1 cellular context compared by ENCODE assay signal in the genomic region with DNA sequence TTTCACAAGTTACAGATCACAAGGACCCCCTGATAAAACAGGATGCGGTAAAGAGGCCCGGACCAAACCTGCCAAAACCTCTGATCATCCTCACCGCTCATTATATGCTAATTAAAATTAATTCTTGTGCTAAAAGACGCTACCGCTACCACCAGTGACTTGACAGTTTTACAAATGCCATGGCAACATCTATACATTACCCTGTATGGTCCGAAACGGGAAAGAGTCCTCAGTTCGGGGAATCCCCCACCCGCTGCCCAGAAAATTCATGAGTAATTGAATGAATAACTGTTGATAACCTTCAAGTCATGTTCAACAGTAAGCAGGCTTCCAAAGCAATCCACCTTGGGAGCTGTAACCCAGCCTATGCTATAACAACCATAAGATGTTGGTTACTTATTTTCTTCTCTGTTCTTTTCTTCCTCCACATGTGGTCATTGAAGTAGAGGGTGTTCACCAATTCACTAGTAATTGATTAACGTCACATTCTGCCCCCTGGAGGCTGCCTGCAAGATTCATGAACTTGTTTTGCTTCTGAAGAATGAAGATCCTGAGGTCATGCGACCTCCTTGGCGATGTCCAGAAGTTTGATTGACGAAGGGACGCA.
TF ChIP-seq lines count a peak whose summit lies in the region.

No MANE protein-coding gene starts in this region.

TF ChIP-seq in WTC11, 78 proteins besides CTCF, POLR2A, EP300 and RAD21 (continued from another document):
- TF ChIP-seq, protein P1, sequence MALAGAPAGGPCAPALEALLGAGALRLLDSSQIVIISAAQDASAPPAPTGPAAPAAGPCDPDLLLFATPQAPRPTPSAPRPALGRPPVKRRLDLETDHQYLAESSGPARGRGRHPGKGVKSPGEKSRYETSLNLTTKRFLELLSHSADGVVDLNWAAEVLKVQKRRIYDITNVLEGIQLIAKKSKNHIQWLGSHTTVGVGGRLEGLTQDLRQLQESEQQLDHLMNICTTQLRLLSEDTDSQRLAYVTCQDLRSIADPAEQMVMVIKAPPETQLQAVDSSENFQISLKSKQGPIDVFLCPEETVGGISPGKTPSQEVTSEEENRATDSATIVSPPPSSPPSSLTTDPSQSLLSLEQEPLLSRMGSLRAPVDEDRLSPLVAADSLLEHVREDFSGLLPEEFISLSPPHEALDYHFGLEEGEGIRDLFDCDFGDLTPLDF (CRISPR knock-in tag; IDR thresholded peaks at IDR 0.05) = no peak
- no peak for TF ChIP-seq FOXP1 (CRISPR knock-in tag; IDR thresholded peaks at IDR 0.05; ENCODE audit: borderline replicate concordance)
- no peak for TF ChIP-seq EMX1 (CRISPR knock-in tag; IDR thresholded peaks at IDR 0.05)
- no peak for TF ChIP-seq NFATC4 (CRISPR knock-in tag; IDR thresholded peaks at IDR 0.05)
- TF ChIP-seq, protein P2, sequence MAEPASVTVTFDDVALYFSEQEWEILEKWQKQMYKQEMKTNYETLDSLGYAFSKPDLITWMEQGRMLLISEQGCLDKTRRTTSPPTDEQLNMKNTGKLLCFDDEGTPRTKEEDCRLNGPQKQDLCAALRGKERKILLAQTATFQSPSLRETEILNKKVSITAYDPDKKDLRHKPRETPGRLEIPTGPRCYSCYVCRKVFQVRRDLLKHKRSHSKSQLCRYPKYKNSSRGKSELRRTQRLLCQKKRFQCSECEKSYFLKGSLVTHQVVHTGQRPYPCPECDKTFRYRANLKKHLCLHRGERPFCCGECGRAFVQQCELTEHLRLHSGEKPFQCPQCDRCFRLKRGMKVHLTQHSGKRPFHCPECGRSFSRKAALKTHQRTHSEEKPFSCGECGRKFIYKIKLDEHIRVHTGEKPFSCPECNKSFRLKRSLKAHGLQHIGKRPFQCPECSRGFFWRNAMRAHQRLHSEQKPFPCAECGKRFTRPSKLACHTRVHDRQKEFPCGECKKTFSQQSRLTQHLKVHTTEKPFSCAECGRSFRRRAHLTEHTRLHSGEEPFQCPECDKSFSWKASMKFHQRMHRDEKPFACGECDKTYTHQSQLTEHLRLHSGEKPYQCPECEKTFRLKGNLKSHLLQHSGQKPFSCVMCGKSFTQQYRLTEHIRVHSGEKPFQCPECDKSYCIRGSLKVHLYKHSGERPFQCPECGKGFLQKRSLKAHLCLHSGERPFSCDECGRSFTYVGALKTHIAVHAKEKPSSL (CRISPR knock-in tag; conservative IDR thresholded peaks at IDR 0.05) = no peak
- TF ChIP-seq, protein P3, sequence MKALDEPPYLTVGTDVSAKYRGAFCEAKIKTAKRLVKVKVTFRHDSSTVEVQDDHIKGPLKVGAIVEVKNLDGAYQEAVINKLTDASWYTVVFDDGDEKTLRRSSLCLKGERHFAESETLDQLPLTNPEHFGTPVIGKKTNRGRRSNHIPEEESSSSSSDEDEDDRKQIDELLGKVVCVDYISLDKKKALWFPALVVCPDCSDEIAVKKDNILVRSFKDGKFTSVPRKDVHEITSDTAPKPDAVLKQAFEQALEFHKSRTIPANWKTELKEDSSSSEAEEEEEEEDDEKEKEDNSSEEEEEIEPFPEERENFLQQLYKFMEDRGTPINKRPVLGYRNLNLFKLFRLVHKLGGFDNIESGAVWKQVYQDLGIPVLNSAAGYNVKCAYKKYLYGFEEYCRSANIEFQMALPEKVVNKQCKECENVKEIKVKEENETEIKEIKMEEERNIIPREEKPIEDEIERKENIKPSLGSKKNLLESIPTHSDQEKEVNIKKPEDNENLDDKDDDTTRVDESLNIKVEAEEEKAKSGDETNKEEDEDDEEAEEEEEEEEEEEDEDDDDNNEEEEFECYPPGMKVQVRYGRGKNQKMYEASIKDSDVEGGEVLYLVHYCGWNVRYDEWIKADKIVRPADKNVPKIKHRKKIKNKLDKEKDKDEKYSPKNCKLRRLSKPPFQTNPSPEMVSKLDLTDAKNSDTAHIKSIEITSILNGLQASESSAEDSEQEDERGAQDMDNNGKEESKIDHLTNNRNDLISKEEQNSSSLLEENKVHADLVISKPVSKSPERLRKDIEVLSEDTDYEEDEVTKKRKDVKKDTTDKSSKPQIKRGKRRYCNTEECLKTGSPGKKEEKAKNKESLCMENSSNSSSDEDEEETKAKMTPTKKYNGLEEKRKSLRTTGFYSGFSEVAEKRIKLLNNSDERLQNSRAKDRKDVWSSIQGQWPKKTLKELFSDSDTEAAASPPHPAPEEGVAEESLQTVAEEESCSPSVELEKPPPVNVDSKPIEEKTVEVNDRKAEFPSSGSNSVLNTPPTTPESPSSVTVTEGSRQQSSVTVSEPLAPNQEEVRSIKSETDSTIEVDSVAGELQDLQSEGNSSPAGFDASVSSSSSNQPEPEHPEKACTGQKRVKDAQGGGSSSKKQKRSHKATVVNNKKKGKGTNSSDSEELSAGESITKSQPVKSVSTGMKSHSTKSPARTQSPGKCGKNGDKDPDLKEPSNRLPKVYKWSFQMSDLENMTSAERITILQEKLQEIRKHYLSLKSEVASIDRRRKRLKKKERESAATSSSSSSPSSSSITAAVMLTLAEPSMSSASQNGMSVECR (CRISPR knock-in tag; IDR thresholded peaks at IDR 0.05; ENCODE audit: borderline replicate concordance) = no peak
- TF ChIP-seq JAZF1 (CRISPR knock-in tag; IDR thresholded peaks at IDR 0.05) = no peak
- TF ChIP-seq, protein P4, sequence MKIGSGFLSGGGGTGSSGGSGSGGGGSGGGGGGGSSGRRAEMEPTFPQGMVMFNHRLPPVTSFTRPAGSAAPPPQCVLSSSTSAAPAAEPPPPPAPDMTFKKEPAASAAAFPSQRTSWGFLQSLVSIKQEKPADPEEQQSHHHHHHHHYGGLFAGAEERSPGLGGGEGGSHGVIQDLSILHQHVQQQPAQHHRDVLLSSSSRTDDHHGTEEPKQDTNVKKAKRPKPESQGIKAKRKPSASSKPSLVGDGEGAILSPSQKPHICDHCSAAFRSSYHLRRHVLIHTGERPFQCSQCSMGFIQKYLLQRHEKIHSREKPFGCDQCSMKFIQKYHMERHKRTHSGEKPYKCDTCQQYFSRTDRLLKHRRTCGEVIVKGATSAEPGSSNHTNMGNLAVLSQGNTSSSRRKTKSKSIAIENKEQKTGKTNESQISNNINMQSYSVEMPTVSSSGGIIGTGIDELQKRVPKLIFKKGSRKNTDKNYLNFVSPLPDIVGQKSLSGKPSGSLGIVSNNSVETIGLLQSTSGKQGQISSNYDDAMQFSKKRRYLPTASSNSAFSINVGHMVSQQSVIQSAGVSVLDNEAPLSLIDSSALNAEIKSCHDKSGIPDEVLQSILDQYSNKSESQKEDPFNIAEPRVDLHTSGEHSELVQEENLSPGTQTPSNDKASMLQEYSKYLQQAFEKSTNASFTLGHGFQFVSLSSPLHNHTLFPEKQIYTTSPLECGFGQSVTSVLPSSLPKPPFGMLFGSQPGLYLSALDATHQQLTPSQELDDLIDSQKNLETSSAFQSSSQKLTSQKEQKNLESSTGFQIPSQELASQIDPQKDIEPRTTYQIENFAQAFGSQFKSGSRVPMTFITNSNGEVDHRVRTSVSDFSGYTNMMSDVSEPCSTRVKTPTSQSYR (CRISPR knock-in tag; IDR thresholded peaks at IDR 0.05) = no peak
- TF ChIP-seq, protein P5, sequence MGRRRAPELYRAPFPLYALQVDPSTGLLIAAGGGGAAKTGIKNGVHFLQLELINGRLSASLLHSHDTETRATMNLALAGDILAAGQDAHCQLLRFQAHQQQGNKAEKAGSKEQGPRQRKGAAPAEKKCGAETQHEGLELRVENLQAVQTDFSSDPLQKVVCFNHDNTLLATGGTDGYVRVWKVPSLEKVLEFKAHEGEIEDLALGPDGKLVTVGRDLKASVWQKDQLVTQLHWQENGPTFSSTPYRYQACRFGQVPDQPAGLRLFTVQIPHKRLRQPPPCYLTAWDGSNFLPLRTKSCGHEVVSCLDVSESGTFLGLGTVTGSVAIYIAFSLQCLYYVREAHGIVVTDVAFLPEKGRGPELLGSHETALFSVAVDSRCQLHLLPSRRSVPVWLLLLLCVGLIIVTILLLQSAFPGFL (CRISPR knock-in tag; IDR thresholded peaks at IDR 0.05; ENCODE audit: borderline replicate concordance) = no peak
- TF ChIP-seq, protein P6, sequence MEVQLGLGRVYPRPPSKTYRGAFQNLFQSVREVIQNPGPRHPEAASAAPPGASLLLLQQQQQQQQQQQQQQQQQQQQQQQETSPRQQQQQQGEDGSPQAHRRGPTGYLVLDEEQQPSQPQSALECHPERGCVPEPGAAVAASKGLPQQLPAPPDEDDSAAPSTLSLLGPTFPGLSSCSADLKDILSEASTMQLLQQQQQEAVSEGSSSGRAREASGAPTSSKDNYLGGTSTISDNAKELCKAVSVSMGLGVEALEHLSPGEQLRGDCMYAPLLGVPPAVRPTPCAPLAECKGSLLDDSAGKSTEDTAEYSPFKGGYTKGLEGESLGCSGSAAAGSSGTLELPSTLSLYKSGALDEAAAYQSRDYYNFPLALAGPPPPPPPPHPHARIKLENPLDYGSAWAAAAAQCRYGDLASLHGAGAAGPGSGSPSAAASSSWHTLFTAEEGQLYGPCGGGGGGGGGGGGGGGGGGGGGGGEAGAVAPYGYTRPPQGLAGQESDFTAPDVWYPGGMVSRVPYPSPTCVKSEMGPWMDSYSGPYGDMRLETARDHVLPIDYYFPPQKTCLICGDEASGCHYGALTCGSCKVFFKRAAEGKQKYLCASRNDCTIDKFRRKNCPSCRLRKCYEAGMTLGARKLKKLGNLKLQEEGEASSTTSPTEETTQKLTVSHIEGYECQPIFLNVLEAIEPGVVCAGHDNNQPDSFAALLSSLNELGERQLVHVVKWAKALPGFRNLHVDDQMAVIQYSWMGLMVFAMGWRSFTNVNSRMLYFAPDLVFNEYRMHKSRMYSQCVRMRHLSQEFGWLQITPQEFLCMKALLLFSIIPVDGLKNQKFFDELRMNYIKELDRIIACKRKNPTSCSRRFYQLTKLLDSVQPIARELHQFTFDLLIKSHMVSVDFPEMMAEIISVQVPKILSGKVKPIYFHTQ (CRISPR knock-in tag; IDR thresholded peaks at IDR 0.05) = no peak
- TF ChIP-seq, protein P7, sequence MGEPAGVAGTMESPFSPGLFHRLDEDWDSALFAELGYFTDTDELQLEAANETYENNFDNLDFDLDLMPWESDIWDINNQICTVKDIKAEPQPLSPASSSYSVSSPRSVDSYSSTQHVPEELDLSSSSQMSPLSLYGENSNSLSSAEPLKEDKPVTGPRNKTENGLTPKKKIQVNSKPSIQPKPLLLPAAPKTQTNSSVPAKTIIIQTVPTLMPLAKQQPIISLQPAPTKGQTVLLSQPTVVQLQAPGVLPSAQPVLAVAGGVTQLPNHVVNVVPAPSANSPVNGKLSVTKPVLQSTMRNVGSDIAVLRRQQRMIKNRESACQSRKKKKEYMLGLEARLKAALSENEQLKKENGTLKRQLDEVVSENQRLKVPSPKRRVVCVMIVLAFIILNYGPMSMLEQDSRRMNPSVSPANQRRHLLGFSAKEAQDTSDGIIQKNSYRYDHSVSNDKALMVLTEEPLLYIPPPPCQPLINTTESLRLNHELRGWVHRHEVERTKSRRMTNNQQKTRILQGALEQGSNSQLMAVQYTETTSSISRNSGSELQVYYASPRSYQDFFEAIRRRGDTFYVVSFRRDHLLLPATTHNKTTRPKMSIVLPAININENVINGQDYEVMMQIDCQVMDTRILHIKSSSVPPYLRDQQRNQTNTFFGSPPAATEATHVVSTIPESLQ (CRISPR knock-in tag; IDR thresholded peaks at IDR 0.05) = no peak
- TF ChIP-seq ATF1 (CRISPR knock-in tag; IDR thresholded peaks at IDR 0.05) = no peak
- TF ChIP-seq, protein P8, sequence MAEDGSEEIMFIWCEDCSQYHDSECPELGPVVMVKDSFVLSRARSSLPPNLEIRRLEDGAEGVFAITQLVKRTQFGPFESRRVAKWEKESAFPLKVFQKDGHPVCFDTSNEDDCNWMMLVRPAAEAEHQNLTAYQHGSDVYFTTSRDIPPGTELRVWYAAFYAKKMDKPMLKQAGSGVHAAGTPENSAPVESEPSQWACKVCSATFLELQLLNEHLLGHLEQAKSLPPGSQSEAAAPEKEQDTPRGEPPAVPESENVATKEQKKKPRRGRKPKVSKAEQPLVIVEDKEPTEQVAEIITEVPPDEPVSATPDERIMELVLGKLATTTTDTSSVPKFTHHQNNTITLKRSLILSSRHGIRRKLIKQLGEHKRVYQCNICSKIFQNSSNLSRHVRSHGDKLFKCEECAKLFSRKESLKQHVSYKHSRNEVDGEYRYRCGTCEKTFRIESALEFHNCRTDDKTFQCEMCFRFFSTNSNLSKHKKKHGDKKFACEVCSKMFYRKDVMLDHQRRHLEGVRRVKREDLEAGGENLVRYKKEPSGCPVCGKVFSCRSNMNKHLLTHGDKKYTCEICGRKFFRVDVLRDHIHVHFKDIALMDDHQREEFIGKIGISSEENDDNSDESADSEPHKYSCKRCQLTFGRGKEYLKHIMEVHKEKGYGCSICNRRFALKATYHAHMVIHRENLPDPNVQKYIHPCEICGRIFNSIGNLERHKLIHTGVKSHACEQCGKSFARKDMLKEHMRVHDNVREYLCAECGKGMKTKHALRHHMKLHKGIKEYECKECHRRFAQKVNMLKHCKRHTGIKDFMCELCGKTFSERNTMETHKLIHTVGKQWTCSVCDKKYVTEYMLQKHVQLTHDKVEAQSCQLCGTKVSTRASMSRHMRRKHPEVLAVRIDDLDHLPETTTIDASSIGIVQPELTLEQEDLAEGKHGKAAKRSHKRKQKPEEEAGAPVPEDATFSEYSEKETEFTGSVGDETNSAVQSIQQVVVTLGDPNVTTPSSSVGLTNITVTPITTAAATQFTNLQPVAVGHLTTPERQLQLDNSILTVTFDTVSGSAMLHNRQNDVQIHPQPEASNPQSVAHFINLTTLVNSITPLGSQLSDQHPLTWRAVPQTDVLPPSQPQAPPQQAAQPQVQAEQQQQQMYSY (CRISPR knock-in tag; IDR thresholded peaks at IDR 0.05) = no peak
- TF ChIP-seq, protein P9, sequence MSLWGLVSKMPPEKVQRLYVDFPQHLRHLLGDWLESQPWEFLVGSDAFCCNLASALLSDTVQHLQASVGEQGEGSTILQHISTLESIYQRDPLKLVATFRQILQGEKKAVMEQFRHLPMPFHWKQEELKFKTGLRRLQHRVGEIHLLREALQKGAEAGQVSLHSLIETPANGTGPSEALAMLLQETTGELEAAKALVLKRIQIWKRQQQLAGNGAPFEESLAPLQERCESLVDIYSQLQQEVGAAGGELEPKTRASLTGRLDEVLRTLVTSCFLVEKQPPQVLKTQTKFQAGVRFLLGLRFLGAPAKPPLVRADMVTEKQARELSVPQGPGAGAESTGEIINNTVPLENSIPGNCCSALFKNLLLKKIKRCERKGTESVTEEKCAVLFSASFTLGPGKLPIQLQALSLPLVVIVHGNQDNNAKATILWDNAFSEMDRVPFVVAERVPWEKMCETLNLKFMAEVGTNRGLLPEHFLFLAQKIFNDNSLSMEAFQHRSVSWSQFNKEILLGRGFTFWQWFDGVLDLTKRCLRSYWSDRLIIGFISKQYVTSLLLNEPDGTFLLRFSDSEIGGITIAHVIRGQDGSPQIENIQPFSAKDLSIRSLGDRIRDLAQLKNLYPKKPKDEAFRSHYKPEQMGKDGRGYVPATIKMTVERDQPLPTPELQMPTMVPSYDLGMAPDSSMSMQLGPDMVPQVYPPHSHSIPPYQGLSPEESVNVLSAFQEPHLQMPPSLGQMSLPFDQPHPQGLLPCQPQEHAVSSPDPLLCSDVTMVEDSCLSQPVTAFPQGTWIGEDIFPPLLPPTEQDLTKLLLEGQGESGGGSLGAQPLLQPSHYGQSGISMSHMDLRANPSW (CRISPR knock-in tag; conservative IDR thresholded peaks at IDR 0.05; ENCODE audit: low read depth) = no peak
- TF ChIP-seq ESRRA (CRISPR knock-in tag; IDR thresholded peaks at IDR 0.05; ENCODE audit: borderline replicate concordance) = no peak
- TF ChIP-seq, protein P10, sequence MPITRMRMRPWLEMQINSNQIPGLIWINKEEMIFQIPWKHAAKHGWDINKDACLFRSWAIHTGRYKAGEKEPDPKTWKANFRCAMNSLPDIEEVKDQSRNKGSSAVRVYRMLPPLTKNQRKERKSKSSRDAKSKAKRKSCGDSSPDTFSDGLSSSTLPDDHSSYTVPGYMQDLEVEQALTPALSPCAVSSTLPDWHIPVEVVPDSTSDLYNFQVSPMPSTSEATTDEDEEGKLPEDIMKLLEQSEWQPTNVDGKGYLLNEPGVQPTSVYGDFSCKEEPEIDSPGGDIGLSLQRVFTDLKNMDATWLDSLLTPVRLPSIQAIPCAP (CRISPR knock-in tag; IDR thresholded peaks at IDR 0.05) = no peak
TF ChIP-seq in WTC11: peak in this region for 0.
